In genomic region chr10:60186315-60187071, GRCh38 we compare ENCODE assay signal across 18 cellular contexts.
DNase-seq lines count a peak whose midpoint lies in the region; ATAC-seq, FAIRE-seq and TF ChIP-seq lines count a peak whose summit lies in the region.
"Had no signal": no experiment of that assay in that cellular context is flagged by ENCODE, and none has a peak within 500 bp of the region (broad histone marks: within the 10 kb centered on the region; RNA-seq: fewer than 3 reads in every experiment).

No MANE protein-coding gene starts in this region.

- H3K4me1 ChIP-seq in pancreas (no peaks in the 10 kb centered on the region), trophoblast cell (ENCODE audit: control insufficient read depth in 1 of 2, insufficient read depth in 2 of 2, low read length in 2 of 2) (no peaks in the 10 kb centered on the region)
- H3K4me1 ChIP-seq: vagina had no signal

- POLR2A ChIA-PET in HEK293T (lab: Yijun Ruan, JAX): no interaction called here

- no peak overlapping the region for H2AFZ ChIP-seq in trophoblast cell (ENCODE audit: insufficient read depth, low read length, poor library complexity)

- H3K23ac ChIP-seq in trophoblast cell (ENCODE audit: low read length): no peak overlapping the region

- ATAC-seq in pancreas: peak in 3 of 4 donors; percentile 69 to 92 (median 81)
- no peak for ATAC-seq in HG02642 (IDR thresholded peaks at IDR 0.05; ENCODE audit: poor library complexity, unreplicated experiment)

- intact Hi-C loops in pancreas (cut with DNase I): no loop called here

- no peak for TF ChIP-seq CTCF in AG10803 (conservative IDR thresholded peaks at IDR 0.05; ENCODE audit: low read length)
- TF ChIP-seq CTCF in fibroblast of villous mesenchyme (IDR thresholded peaks at IDR 0.05; ENCODE audit: insufficient read depth, low read depth, low read length): no peak
- TF ChIP-seq CTCF in pancreas (IDR thresholded peaks at IDR 0.05): no peak

- H3K4ac ChIP-seq in trophoblast cell (ENCODE audit: low read depth, low read length): no peak overlapping the region

- no peaks in the 10 kb centered on the region for H3K79me1 ChIP-seq in trophoblast cell (ENCODE audit: low read length)

- H3K14ac ChIP-seq in trophoblast cell (ENCODE audit: low read length): no peak overlapping the region

- H3K27me3 ChIP-seq in pancreas (no peaks in the 10 kb centered on the region), trophoblast cell (ENCODE audit: insufficient read depth, low read length) (no peaks in the 10 kb centered on the region)
- H3K27me3 ChIP-seq: vagina had no signal

- H3K9me3 ChIP-seq in pancreas (no peaks in the 10 kb centered on the region), trophoblast cell (ENCODE audit: insufficient read depth, low read depth, low read length) (no peaks in the 10 kb centered on the region)
- H3K9me3 ChIP-seq: vagina had no signal

- H2AK5ac ChIP-seq in trophoblast cell (ENCODE audit: low read length): no peak overlapping the region

- 59 to 66% methylated on average over 14 of the region's 14 CpGs for WGBS in pancreas, 2 donors
- WGBS in trophoblast cell (ENCODE audit: extremely low coverage, insufficient coverage, insufficient read length): no CpG with 5 or more reads among the region's 14 CpGs

- H3K4me2 ChIP-seq in trophoblast cell (ENCODE audit: low read length): no peak overlapping the region

- H3K4me3 ChIP-seq in AG10803 (ENCODE audit: low read length) (peak overlapping the region; percentile 8; the same call in 1 of the 2 replicates), fibroblast of villous mesenchyme (ENCODE audit: low read depth, low read length) (no peak overlapping the region), pancreas (no peak overlapping the region), trophoblast cell (ENCODE audit: low read depth, low read length) (no peak overlapping the region)
- H3K4me3 ChIP-seq: vagina had no signal

- H3K36me3 ChIP-seq in pancreas: no peaks in the 10 kb centered on the region
- no peaks in the 10 kb centered on the region for H3K36me3 ChIP-seq in trophoblast cell (ENCODE audit: control insufficient read depth in 1 of 2, insufficient read depth in 2 of 2, low read length in 2 of 2)
- H3K36me3 ChIP-seq: vagina had no signal

- CTCF ChIA-PET in HEK293T (lab: Yijun Ruan, JAX): interaction anchor here (0.6 kb wide), 1 partner anchor 80 kb away, joined by 4 read pairs; no protein-coding TSS in a partner anchor

- H3K9ac ChIP-seq in trophoblast cell (ENCODE audit: low read length): no peak overlapping the region

- no peak overlapping the region for H4K91ac ChIP-seq in trophoblast cell (ENCODE audit: low read depth, low read length)

- DNase-seq in AG10803 (ENCODE audit: low read depth) (peak; percentile 78), NCI-H460 (ENCODE audit: extremely low read depth, low read depth) (peak; percentile 89), fibroblast of villous mesenchyme (ENCODE audit: low read depth) (peak; percentile 6), pancreas (peak in 3 of 6 donors; percentile 29 to 36 (median 33)), HEK293T (ENCODE audit: extremely low spot score) (no peak), SIG-M5 treated with dmso at 0.1 percent for 504 hours (lab: John Stamatoyannopoulos, UW; ENCODE audit: unreplicated experiment) (no peak), trophoblast cell (no peak)
- DNase-seq: activated CD4-positive, alpha-beta memory T cell treated with anti-CD3 and anti-CD28 coated beads for 36 hours; activated effector memory CD4-positive, alpha-beta T cell treated with Interleukin-2 at 50 U/mL for 16 hours; AML-193; DMS79; immature natural killer cell; MV-4-11; NCI-H345; RPMI8226 had no signal

- H3K27ac ChIP-seq in pancreas: no peak overlapping the region
- no peak overlapping the region for H3K27ac ChIP-seq in trophoblast cell (ENCODE audit: low read depth, low read length)
- H3K27ac ChIP-seq: vagina had no signal

- no peaks in the 10 kb centered on the region for H3K79me2 ChIP-seq in trophoblast cell (ENCODE audit: control insufficient read depth, insufficient read depth, low read length, poor library complexity)

- no peak overlapping the region for H2BK5ac ChIP-seq in trophoblast cell (ENCODE audit: low read depth, low read length, poor library complexity)

- no peak overlapping the region for H4K12ac ChIP-seq in trophoblast cell (ENCODE audit: low read depth, low read length)

- H4K8ac ChIP-seq in trophoblast cell (ENCODE audit: low read depth, low read length): no peak overlapping the region

- FAIRE-seq in pancreas (lab: Jason Lieb, UNC): no peak
- FAIRE-seq: GM12891 had no signal

- H2BK12ac ChIP-seq in trophoblast cell (ENCODE audit: low read length): no peak overlapping the region

- H2BK120ac ChIP-seq in trophoblast cell (ENCODE audit: insufficient read depth, low read length, poor library complexity): no peak overlapping the region

- H3K18ac ChIP-seq in trophoblast cell (ENCODE audit: low read length): no peak overlapping the region

TF ChIP-seq in HEK293T, 16 proteins besides CTCF, POLR2A, EP300 and RAD21:
- no peak for TF ChIP-seq FOXK2 (IDR thresholded peaks at IDR 0.05)
- no peak for TF ChIP-seq SP1 (IDR thresholded peaks at IDR 0.05)
- TF ChIP-seq CTBP1 (IDR thresholded peaks at IDR 0.05; ENCODE audit: borderline replicate concordance): no peak
- no peak for TF ChIP-seq LEF1 (IDR thresholded peaks at IDR 0.05; ENCODE audit: borderline replicate concordance)
- TF ChIP-seq ELF4 (IDR thresholded peaks at IDR 0.05): no peak
- no peak for TF ChIP-seq ZNF384 (IDR thresholded peaks at IDR 0.05)

Comparison
In these comparisons a context has a peak if more than half of its experiments do, and no peak if none do; other contexts are left out.
1. DNase-seq: peak in AG10803 (single experiment), NCI-H460 (single experiment) and fibroblast of villous mesenchyme (single experiment); none in HEK293T (single experiment), SIG-M5 treated with dmso at 0.1 percent for 504 hours (single experiment) and trophoblast cell (0 of 2).